In the genomic region with DNA sequence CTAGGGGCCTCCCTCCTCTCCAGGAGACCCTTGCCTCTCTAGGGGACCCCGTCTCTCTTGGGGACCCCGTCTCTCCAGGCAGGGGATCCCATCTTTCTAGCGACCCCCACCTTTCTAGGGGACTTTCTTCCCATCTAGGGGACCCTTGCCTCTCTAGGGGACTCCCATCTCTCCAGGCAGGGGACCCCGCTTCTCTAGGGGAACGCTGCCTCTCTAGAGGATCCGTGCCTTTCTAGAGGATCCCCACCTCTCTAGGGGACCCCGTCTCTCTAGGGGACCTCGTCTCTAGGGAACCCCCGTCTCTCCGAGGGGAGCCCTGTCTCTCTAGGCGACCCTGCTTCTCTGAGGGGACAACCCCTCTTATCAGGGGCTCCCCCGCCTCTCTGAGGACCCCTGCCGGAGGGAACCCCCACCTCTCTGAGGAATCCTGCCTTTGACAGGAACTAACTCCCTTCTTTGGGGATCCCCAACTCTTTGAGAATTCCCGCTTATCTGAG, we compare ENCODE assay signal across 7 cellular contexts. TPM values are rescaled to one million over a fixed set of nuclear protein-coding genes. Genes with fewer than 3 reads are reported as not detected.
DNase-seq lines count a peak whose midpoint lies in the region; ATAC-seq and TF ChIP-seq lines count a peak whose summit lies in the region.

No MANE protein-coding gene starts in this region.

- no peaks in the 10 kb centered on the region for H3K36me3 ChIP-seq in hepatocyte (replicated peaks; ENCODE audit: insufficient read depth, low read depth)

- H2AFZ ChIP-seq in hepatocyte, result peak overlapping the region; percentile 49

- 27% methylated on average over 14 of the region's 14 CpGs for WGBS in hepatocyte (ENCODE audit: low lambda C conversion rate, missing lambda C conversion rate)

- no peaks in the 10 kb centered on the region for H3K9me2 ChIP-seq in hepatocyte (replicated peaks; ENCODE audit: insufficient read depth)

- H3K4me1 ChIP-seq in hepatocyte (ENCODE audit: insufficient read depth), result peaks cover 14% of the 10 kb centered on the region

- H3K79me2 ChIP-seq in hepatocyte, result peaks cover 51% of the 10 kb centered on the region

- H3K27ac ChIP-seq in HL-60 (replicated peaks) (peak overlapping the region; percentile 82), hepatocyte (peak overlapping the region; percentile 88)

- no peaks in the 10 kb centered on the region for H4K20me1 ChIP-seq in hepatocyte (ENCODE audit: insufficient read depth, poor library complexity, severe bottlenecking)

- peaks cover 76% of the 10 kb centered on the region for H3K4me1 Mint-ChIP-seq in stimulated activated naive CD8-positive, alpha-beta T cell treated with anti-CD3 and anti-CD28 coated beads, Interleukin-15, amount 100 ng/mL, for 72 hours

- H3K4me3 ChIP-seq in HL-60 (replicated peaks; ENCODE audit: insufficient read depth, low read length) (peak overlapping the region; percentile 90), hepatocyte (peak overlapping the region; percentile 50)

- H3K4me2 ChIP-seq in hepatocyte, result peak overlapping the region; percentile 96

- DNase-seq in HL-60 (ENCODE audit: low read depth in 1 of 2, low spot score in 1 of 2), result no peak
- DNase-seq in activated T-cell treated with anti-CD3 and anti-CD28 coated beads for 4 hours, result peak; percentile 14
- DNase-seq in hepatocyte (ENCODE audit: low spot score), result no peak
- peak in 1 of 2 donors; percentile 32 for DNase-seq in stimulated activated naive CD8-positive, alpha-beta T cell treated with anti-CD3 and anti-CD28 coated beads, Interleukin-15, amount 100 ng/mL, for 72 hours
- no peak for DNase-seq in NCI-H446 (lab: John Stamatoyannopoulos, UW)

- peak overlapping the region; percentile 96 to 99 for H3K4me3 Mint-ChIP-seq in stimulated activated naive CD8-positive, alpha-beta T cell treated with anti-CD3 and anti-CD28 coated beads, Interleukin-15, amount 100 ng/mL, for 72 hours

- H3K9me3 Mint-ChIP-seq in stimulated activated naive CD8-positive, alpha-beta T cell treated with anti-CD3 and anti-CD28 coated beads, Interleukin-15, amount 100 ng/mL, for 72 hours, result no peaks in the 10 kb centered on the region

- H3K27me3 ChIP-seq in HL-60 (ENCODE audit: insufficient read depth, poor library complexity, severe bottlenecking) (no peaks in the 10 kb centered on the region), hepatocyte (no peaks in the 10 kb centered on the region)

- no peak for ATAC-seq in stimulated activated naive CD8-positive, alpha-beta T cell treated with anti-CD3 and anti-CD28 coated beads, Interleukin-15, amount 100 ng/mL, for 72 hours
- ATAC-seq in GM21528 (IDR thresholded peaks at IDR 0.05; ENCODE audit: low FRiP score, unreplicated experiment) (no peak), GM18861 (IDR thresholded peaks at IDR 0.05; ENCODE audit: unreplicated experiment) (no peak)

- no peak for TF ChIP-seq CTCF in HL-60 (IDR thresholded peaks at IDR 0.05; ENCODE audit: insufficient read depth, low read length)
- TF ChIP-seq CTCF in hepatocyte (IDR thresholded peaks at IDR 0.05; ENCODE audit: poor library complexity), result peak; percentile 4

- no peaks in the 10 kb centered on the region for H3K27me3 Mint-ChIP-seq in stimulated activated naive CD8-positive, alpha-beta T cell treated with anti-CD3 and anti-CD28 coated beads, Interleukin-15, amount 100 ng/mL, for 72 hours

- peak overlapping the region; percentile 97 to 98 for H3K27ac Mint-ChIP-seq in stimulated activated naive CD8-positive, alpha-beta T cell treated with anti-CD3 and anti-CD28 coated beads, Interleukin-15, amount 100 ng/mL, for 72 hours

- no peaks in the 10 kb centered on the region for H3K9me3 ChIP-seq in hepatocyte (ENCODE audit: low read depth)

RNA-seq across cellular contexts. Expression of gene GATAD2A, which starts 19.1 kb away (rescaled TPM):
- 28.0 and 35.7 TPM in 2 replicates for total RNA-seq in hepatocyte
- 31.4 and 35.3 TPM in 2 replicates for polyA plus RNA-seq in hepatocyte
